ENCODE assay signal across 8 cellular contexts in genomic region chr7:121330053-121330833, GRCh38. TPM values are rescaled to one million over a fixed set of nuclear protein-coding genes. Genes with fewer than 3 reads are reported as not detected.
DNase-seq lines count a peak whose midpoint lies in the region; ATAC-seq and TF ChIP-seq lines count a peak whose summit lies in the region.

No MANE protein-coding gene starts in this region.

- H3K4me1 Mint-ChIP-seq in mesothelial cell of epicardium: peaks cover 23% of the 10 kb centered on the region

- peaks cover 63% of the 10 kb centered on the region for H3K27me3 Mint-ChIP-seq in mesothelial cell of epicardium (ENCODE audit: low read depth)

- H3K4me3 Mint-ChIP-seq in mesothelial cell of epicardium: peak overlapping the region; percentile 72

- ATAC-seq in GM19438 (IDR thresholded peaks at IDR 0.05; ENCODE audit: low read depth, unreplicated experiment) (peak; percentile 33), gastroesophageal sphincter (no peak)

- H3K36me3 ChIP-seq in breast epithelium: no peaks in the 10 kb centered on the region
- no peaks in the 10 kb centered on the region for H3K36me3 ChIP-seq in gastroesophageal sphincter

- no peaks in the 10 kb centered on the region for H3K36me3 Mint-ChIP-seq in mesothelial cell of epicardium

- TF ChIP-seq CTCF in breast epithelium (IDR thresholded peaks at IDR 0.05): no peak
- no peak for TF ChIP-seq CTCF in mesothelial cell of epicardium (IDR thresholded peaks at IDR 0.05; ENCODE audit: unreplicated experiment)
- no peak for TF ChIP-seq CTCF in gastroesophageal sphincter (IDR thresholded peaks at IDR 0.05)

- H3K9me3 Mint-ChIP-seq in mesothelial cell of epicardium: no peaks in the 10 kb centered on the region

- 2 to 9% methylated on average over 9 to 27 of the region's 52 CpGs for WGBS in gastroesophageal sphincter (ENCODE audit: low coverage in 1 of 2), 2 donors

- no peak overlapping the region for H3K27ac Mint-ChIP-seq in mesothelial cell of epicardium

- H3K9me3 ChIP-seq in breast epithelium (no peaks in the 10 kb centered on the region), gastroesophageal sphincter (no peaks in the 10 kb centered on the region)

- TF ChIP-seq POLR2A in breast epithelium (IDR thresholded peaks at IDR 0.05): no peak
- TF ChIP-seq POLR2A in gastroesophageal sphincter (IDR thresholded peaks at IDR 0.05): no peak

- H3K27ac ChIP-seq in breast epithelium (no peak overlapping the region), gastroesophageal sphincter (no peak overlapping the region)

- H3K27me3 ChIP-seq in breast epithelium: peaks cover 3 to 53% of the 10 kb centered on the region in 2 donors
- peaks cover 76% of the 10 kb centered on the region for H3K27me3 ChIP-seq in gastroesophageal sphincter

- peak; percentile 62 for DNase-seq in COLO668 (lab: John Stamatoyannopoulos, UW; ENCODE audit: unreplicated experiment)
- DNase-seq in LoVo (ENCODE audit: low spot score): peak; percentile 69
- DNase-seq in breast epithelium (ENCODE audit: low spot score in 2 of 2): no peak
- DNase-seq in mesothelial cell of epicardium (ENCODE audit: low spot score in 2 of 2, unreplicated experiment in 2 of 2): no peak
- DNase-seq in effector CD4-positive, alpha-beta T cell: no peak
- no peak for DNase-seq in NK-92 treated with Interleukin-12 subunit alpha and Interleukin-12 subunit beta, amount 100 ng/mL, for 24 hours (lab: John Stamatoyannopoulos, UW)

- H3K4me3 ChIP-seq in breast epithelium: peak overlapping the region; percentile 14 to 44 (median 34)
- peak overlapping the region in 1 of 2 donors; percentile 45 for H3K4me3 ChIP-seq in gastroesophageal sphincter

- intact Hi-C loops in breast epithelium (cut with DNase I; ENCODE audit: low total_unique reads): no loop called here

- TF ChIP-seq EP300 in gastroesophageal sphincter (IDR thresholded peaks at IDR 0.05): no peak

- H3K4me1 ChIP-seq in breast epithelium (no peaks in the 10 kb centered on the region), gastroesophageal sphincter (peaks cover 0 to 21% (median 12%) of the 10 kb centered on the region in 3 donors)

RNA-seq across cellular contexts. Expression of gene WNT16, which starts 1.4 kb away (rescaled TPM):
- total RNA-seq in breast epithelium: under 1 TPM in 1 of 3 donors, not detected in 2; 0.15 TPM
- total RNA-seq in mesothelial cell of epicardium: 0.49 to 0.86 TPM (median 0.61 TPM) in 3 replicates
- total RNA-seq in gastroesophageal sphincter: under 1 TPM in 3 of 4 donors, not detected in 1; 0.13 to 0.17 (median 0.16) TPM

Comparison
In these comparisons a context has a peak if more than half of its experiments do, and no peak if none do; other contexts are left out.
1. DNase-seq: peak in COLO668 (single experiment) and LoVo (single experiment); none in breast epithelium (0 of 2), mesothelial cell of epicardium (0 of 2), effector CD4-positive, alpha-beta T cell (single experiment) and NK-92 treated with Interleukin-12 subunit alpha and Interleukin-12 subunit beta, amount 100 ng/mL, for 24 hours (single experiment).